Comparison of ENCODE assay signal across 9 cellular contexts in genomic region chr20:40797425-40797824, GRCh38.
DNase-seq lines count a peak whose midpoint lies in the region; ATAC-seq and TF ChIP-seq lines count a peak whose summit lies in the region.
"Had no signal": no experiment of that assay in that cellular context is flagged by ENCODE, and none has a peak within 500 bp of the region (broad histone marks: within the 10 kb centered on the region; RNA-seq: fewer than 3 reads in every experiment).

No MANE protein-coding gene starts in this region.

- no peak overlapping the region for H3K4me3 ChIP-seq in GM06990 (replicated peaks; ENCODE audit: low read depth, low read length)
- no peak overlapping the region for H3K4me3 ChIP-seq in foreskin fibroblast (ENCODE audit: low read depth in 1 of 2, low read length in 2 of 2)
- H3K4me3 ChIP-seq in HAP-1: no peak overlapping the region

- in situ Hi-C loops in ACHN (cut with HindIII; ENCODE audit: low pct_ligation_motif_present, low pct_unique_long_range_greater_than_20kb, low sequenced_read_pairs): no loop called here
- in situ Hi-C loops in HAP-1 (cut with MboI; ENCODE audit: low sequenced_read_pairs): no loop called here

- peak; percentile 4 for DNase-seq in ACHN
- no peak for DNase-seq in GM06990 (ENCODE audit: extremely low read depth, insufficient read length)
- peak; percentile 23 for DNase-seq in OCI-M1 (lab: John Stamatoyannopoulos, UW)
- DNase-seq in foreskin fibroblast: peak in 1 of 2 donors; percentile 44
- DNase-seq in HAP-1 (ENCODE audit: low spot score in 2 of 2): no peak
- no peak for DNase-seq in central memory CD4-positive, alpha-beta T cell
- no peak for DNase-seq in DMS153 treated with DMSO at 0.1 percent for 48 hours (lab: John Stamatoyannopoulos, UW; ENCODE audit: unreplicated experiment)
- DNase-seq: NCI-H2029 had no signal

- H3K27me3 ChIP-seq in GM06990 (replicated peaks; ENCODE audit: control insufficient read depth, insufficient read depth, low read length) (no peaks in the 10 kb centered on the region; the same call in 1 of the 2 replicates), HAP-1 (ENCODE audit: low read depth) (no peaks in the 10 kb centered on the region)

- H3K9me3 ChIP-seq in HAP-1: no peaks in the 10 kb centered on the region

- ATAC-seq in HG03460 (IDR thresholded peaks at IDR 0.05; ENCODE audit: unreplicated experiment): no peak

- no peaks in the 10 kb centered on the region for H3K4me1 ChIP-seq in HAP-1

- H3K36me3 ChIP-seq in GM06990 (ENCODE audit: control insufficient read depth, insufficient read depth, low read length) (no peaks in the 10 kb centered on the region), HAP-1 (replicated peaks) (no peaks in the 10 kb centered on the region)

- peak; percentile 63 for TF ChIP-seq CTCF in GM06990 (IDR thresholded peaks at IDR 0.05; ENCODE audit: insufficient read depth, low read length, poor library complexity, severe bottlenecking)
- TF ChIP-seq CTCF in foreskin fibroblast (IDR thresholded peaks at IDR 0.05; ENCODE audit: low read depth, low read length): peak; percentile 41

Comparison
In these comparisons a context has a peak if more than half of its experiments do, and no peak if none do; other contexts are left out.
1. DNase-seq: peak in ACHN (single experiment) and OCI-M1 (single experiment); none in GM06990 (single experiment), HAP-1 (0 of 2), central memory CD4-positive, alpha-beta T cell (single experiment) and DMS153 treated with DMSO at 0.1 percent for 48 hours (single experiment).